Comparison of ENCODE assay signal across 1 cellular context in the genomic region with DNA sequence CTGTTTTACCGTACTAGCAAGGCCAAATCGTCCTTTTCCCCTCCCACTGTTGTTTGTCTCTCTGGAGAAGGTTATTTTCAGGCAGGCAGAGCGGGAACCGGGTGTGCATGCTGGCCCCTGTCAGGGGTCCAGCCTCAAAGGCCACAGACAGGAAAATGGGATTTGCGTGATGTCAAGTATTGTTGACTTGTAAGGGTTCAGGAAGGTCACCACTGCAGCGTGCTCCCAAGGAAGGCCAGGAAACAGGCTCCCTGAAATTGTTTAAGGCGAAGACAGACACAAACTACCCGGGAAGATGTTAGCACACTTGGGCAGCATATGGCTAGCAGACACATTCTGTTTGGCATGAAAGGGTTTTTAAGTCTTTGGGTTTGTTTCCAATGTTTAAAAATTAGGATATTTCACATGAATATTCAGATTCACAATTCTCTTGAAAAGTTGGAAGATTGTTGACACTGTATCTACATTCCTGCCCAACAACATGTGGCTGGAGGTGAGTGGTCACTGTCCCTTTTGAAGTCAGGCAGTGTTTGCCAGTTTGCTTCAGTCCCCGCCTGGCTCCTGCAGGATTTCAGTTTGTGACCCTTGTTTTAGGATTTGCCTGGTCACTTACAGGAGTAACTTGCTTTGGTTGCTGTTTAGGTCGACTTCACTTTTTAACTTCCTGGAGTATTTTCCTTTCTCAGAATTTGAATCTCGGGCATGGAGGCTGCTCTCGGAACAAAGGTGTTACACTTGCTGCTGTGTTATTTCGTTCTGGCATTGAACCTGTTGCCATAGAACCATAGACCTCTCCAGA.
TF ChIP-seq lines count a peak whose summit lies in the region.

No MANE protein-coding gene starts in this region.

TF ChIP-seq in HepG2, 621 proteins besides CTCF, POLR2A, EP300 and RAD21 (continued from another document and continues in another):
- TF ChIP-seq, protein P1, sequence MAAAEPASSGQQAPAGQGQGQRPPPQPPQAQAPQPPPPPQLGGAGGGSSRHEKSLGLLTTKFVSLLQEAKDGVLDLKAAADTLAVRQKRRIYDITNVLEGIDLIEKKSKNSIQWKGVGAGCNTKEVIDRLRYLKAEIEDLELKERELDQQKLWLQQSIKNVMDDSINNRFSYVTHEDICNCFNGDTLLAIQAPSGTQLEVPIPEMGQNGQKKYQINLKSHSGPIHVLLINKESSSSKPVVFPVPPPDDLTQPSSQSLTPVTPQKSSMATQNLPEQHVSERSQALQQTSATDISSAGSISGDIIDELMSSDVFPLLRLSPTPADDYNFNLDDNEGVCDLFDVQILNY (CRISPR knock-in tag; conservative IDR thresholded peaks at IDR 0.05): 0 out of 2 replicates have a peak, but pooled peaks have one; percentile 44
- TF ChIP-seq, protein P2, sequence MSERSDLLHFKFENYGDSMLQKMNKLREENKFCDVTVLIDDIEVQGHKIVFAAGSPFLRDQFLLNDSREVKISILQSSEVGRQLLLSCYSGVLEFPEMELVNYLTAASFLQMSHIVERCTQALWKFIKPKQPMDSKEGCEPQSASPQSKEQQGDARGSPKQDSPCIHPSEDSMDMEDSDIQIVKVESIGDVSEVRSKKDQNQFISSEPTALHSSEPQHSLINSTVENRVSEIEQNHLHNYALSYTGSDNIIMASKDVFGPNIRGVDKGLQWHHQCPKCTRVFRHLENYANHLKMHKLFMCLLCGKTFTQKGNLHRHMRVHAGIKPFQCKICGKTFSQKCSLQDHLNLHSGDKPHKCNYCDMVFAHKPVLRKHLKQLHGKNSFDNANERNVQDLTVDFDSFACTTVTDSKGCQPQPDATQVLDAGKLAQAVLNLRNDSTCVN (CRISPR knock-in tag; IDR thresholded peaks at IDR 0.05; ENCODE audit: borderline replicate concordance): peak; percentile 59; the same call in 1 of the 2 replicates
- TF ChIP-seq, protein P3, sequence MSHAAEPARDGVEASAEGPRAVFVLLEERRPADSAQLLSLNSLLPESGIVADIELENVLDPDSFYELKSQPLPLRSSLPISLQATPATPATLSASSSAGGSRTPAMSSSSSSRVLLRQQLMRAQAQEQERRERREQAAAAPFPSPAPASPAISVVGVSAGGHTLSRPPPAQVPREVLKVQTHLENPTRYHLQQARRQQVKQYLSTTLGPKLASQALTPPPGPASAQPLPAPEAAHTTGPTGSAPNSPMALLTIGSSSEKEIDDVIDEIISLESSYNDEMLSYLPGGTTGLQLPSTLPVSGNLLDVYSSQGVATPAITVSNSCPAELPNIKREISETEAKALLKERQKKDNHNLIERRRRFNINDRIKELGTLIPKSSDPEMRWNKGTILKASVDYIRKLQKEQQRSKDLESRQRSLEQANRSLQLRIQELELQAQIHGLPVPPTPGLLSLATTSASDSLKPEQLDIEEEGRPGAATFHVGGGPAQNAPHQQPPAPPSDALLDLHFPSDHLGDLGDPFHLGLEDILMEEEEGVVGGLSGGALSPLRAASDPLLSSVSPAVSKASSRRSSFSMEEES (CRISPR knock-in tag; IDR thresholded peaks at IDR 0.05): peak; percentile 55; the same call in 1 of the 2 replicates
- TF ChIP-seq ZNF589 (CRISPR knock-in tag; conservative IDR thresholded peaks at IDR 0.05) (peak; percentile 63; the same call in 1 of the 2 replicates), DNMT1 (CRISPR knock-in tag; IDR thresholded peaks at IDR 0.05) (no peak), ZSCAN25 (CRISPR knock-in tag; IDR thresholded peaks at IDR 0.05) (no peak), AGO1 (IDR thresholded peaks at IDR 0.05; ENCODE audit: low read depth, low read length, poor library complexity, severe bottlenecking) (no peak), KLF12 (CRISPR knock-in tag; IDR thresholded peaks at IDR 0.05; ENCODE audit: borderline replicate concordance) (peak; percentile 30; the same call in 1 of the 2 replicates), SMARCE1 (IDR thresholded peaks at IDR 0.05; ENCODE audit: borderline replicate concordance) (no peak), SOX5 (CRISPR knock-in tag; IDR thresholded peaks at IDR 0.05; ENCODE audit: borderline replicate concordance) (peak; percentile 73; the same call in 1 of the 2 replicates), MED1 (CRISPR knock-in tag; IDR thresholded peaks at IDR 0.05) (peak; percentile 87), IKZF4 (CRISPR knock-in tag; IDR thresholded peaks at IDR 0.05; ENCODE audit: borderline replicate concordance, low read depth, not compliant biosample characterization) (no peak)
- TF ChIP-seq, protein P4, sequence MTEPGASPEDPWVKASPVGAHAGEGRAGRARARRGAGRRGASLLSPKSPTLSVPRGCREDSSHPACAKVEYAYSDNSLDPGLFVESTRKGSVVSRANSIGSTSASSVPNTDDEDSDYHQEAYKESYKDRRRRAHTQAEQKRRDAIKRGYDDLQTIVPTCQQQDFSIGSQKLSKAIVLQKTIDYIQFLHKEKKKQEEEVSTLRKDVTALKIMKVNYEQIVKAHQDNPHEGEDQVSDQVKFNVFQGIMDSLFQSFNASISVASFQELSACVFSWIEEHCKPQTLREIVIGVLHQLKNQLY (CRISPR knock-in tag; IDR thresholded peaks at IDR 0.05): peak; percentile 71; the same call in 1 of the 2 replicates
- TF ChIP-seq, protein P5, sequence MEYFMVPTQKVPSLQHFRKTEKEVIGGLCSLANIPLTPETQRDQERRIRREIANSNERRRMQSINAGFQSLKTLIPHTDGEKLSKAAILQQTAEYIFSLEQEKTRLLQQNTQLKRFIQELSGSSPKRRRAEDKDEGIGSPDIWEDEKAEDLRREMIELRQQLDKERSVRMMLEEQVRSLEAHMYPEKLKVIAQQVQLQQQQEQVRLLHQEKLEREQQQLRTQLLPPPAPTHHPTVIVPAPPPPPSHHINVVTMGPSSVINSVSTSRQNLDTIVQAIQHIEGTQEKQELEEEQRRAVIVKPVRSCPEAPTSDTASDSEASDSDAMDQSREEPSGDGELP (IDR thresholded peaks at IDR 0.05; ENCODE audit: borderline replicate concordance, low read depth): peak; percentile 16; the same call in 1 of the 2 replicates
- TF ChIP-seq, protein P6, sequence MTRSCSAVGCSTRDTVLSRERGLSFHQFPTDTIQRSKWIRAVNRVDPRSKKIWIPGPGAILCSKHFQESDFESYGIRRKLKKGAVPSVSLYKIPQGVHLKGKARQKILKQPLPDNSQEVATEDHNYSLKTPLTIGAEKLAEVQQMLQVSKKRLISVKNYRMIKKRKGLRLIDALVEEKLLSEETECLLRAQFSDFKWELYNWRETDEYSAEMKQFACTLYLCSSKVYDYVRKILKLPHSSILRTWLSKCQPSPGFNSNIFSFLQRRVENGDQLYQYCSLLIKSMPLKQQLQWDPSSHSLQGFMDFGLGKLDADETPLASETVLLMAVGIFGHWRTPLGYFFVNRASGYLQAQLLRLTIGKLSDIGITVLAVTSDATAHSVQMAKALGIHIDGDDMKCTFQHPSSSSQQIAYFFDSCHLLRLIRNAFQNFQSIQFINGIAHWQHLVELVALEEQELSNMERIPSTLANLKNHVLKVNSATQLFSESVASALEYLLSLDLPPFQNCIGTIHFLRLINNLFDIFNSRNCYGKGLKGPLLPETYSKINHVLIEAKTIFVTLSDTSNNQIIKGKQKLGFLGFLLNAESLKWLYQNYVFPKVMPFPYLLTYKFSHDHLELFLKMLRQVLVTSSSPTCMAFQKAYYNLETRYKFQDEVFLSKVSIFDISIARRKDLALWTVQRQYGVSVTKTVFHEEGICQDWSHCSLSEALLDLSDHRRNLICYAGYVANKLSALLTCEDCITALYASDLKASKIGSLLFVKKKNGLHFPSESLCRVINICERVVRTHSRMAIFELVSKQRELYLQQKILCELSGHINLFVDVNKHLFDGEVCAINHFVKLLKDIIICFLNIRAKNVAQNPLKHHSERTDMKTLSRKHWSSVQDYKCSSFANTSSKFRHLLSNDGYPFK (CRISPR knock-in tag; IDR thresholded peaks at IDR 0.05; ENCODE audit: borderline replicate concordance): 0 out of 2 replicates have a peak, but pooled peaks have one; percentile 55
- TF ChIP-seq, protein P7, sequence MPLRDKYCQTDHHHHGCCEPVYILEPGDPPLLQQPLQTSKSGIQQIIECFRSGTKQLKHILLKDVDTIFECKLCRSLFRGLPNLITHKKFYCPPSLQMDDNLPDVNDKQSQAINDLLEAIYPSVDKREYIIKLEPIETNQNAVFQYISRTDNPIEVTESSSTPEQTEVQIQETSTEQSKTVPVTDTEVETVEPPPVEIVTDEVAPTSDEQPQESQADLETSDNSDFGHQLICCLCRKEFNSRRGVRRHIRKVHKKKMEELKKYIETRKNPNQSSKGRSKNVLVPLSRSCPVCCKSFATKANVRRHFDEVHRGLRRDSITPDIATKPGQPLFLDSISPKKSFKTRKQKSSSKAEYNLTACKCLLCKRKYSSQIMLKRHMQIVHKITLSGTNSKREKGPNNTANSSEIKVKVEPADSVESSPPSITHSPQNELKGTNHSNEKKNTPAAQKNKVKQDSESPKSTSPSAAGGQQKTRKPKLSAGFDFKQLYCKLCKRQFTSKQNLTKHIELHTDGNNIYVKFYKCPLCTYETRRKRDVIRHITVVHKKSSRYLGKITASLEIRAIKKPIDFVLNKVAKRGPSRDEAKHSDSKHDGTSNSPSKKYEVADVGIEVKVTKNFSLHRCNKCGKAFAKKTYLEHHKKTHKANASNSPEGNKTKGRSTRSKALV (CRISPR knock-in tag; IDR thresholded peaks at IDR 0.05): 0 out of 2 replicates have a peak, but pooled peaks have one; percentile 31
- TF ChIP-seq, protein P8, sequence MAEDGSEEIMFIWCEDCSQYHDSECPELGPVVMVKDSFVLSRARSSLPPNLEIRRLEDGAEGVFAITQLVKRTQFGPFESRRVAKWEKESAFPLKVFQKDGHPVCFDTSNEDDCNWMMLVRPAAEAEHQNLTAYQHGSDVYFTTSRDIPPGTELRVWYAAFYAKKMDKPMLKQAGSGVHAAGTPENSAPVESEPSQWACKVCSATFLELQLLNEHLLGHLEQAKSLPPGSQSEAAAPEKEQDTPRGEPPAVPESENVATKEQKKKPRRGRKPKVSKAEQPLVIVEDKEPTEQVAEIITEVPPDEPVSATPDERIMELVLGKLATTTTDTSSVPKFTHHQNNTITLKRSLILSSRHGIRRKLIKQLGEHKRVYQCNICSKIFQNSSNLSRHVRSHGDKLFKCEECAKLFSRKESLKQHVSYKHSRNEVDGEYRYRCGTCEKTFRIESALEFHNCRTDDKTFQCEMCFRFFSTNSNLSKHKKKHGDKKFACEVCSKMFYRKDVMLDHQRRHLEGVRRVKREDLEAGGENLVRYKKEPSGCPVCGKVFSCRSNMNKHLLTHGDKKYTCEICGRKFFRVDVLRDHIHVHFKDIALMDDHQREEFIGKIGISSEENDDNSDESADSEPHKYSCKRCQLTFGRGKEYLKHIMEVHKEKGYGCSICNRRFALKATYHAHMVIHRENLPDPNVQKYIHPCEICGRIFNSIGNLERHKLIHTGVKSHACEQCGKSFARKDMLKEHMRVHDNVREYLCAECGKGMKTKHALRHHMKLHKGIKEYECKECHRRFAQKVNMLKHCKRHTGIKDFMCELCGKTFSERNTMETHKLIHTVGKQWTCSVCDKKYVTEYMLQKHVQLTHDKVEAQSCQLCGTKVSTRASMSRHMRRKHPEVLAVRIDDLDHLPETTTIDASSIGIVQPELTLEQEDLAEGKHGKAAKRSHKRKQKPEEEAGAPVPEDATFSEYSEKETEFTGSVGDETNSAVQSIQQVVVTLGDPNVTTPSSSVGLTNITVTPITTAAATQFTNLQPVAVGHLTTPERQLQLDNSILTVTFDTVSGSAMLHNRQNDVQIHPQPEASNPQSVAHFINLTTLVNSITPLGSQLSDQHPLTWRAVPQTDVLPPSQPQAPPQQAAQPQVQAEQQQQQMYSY (CRISPR knock-in tag; IDR thresholded peaks at IDR 0.05): 0 out of 2 replicates have a peak, but pooled peaks have one; percentile 5
- TF ChIP-seq, protein P9, sequence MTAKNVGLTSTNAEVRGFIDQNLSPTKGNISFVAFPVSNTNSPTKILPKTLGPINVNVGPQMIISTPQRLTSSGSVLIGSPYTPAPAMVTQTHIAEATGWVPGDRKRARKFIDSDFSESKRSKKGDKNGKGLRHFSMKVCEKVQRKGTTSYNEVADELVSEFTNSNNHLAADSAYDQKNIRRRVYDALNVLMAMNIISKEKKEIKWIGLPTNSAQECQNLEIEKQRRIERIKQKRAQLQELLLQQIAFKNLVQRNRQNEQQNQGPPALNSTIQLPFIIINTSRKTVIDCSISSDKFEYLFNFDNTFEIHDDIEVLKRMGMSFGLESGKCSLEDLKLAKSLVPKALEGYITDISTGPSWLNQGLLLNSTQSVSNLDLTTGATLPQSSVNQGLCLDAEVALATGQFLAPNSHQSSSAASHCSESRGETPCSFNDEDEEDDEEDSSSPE (CRISPR knock-in tag; IDR thresholded peaks at IDR 0.05): peak; percentile 81
- TF ChIP-seq, protein P10, sequence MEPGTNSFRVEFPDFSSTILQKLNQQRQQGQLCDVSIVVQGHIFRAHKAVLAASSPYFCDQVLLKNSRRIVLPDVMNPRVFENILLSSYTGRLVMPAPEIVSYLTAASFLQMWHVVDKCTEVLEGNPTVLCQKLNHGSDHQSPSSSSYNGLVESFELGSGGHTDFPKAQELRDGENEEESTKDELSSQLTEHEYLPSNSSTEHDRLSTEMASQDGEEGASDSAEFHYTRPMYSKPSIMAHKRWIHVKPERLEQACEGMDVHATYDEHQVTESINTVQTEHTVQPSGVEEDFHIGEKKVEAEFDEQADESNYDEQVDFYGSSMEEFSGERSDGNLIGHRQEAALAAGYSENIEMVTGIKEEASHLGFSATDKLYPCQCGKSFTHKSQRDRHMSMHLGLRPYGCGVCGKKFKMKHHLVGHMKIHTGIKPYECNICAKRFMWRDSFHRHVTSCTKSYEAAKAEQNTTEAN (CRISPR knock-in tag; conservative IDR thresholded peaks at IDR 0.05): peak; percentile 12; the same call in 1 of the 2 replicates
- TF ChIP-seq, protein P11, sequence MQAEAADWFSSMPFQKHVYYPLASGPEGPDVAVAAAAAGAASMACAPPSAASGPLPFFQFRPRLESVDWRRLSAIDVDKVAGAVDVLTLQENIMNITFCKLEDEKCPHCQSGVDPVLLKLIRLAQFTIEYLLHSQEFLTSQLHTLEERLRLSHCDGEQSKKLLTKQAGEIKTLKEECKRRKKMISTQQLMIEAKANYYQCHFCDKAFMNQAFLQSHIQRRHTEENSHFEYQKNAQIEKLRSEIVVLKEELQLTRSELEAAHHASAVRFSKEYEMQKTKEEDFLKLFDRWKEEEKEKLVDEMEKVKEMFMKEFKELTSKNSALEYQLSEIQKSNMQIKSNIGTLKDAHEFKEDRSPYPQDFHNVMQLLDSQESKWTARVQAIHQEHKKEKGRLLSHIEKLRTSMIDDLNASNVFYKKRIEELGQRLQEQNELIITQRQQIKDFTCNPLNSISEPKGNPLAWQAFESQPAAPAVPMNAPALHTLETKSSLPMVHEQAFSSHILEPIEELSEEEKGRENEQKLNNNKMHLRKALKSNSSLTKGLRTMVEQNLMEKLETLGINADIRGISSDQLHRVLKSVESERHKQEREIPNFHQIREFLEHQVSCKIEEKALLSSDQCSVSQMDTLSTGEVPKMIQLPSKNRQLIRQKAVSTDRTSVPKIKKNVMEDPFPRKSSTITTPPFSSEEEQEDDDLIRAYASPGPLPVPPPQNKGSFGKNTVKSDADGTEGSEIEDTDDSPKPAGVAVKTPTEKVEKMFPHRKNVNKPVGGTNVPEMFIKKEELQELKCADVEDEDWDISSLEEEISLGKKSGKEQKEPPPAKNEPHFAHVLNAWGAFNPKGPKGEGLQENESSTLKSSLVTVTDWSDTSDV (CRISPR knock-in tag; IDR thresholded peaks at IDR 0.05): no peak
- TF ChIP-seq, protein P12, sequence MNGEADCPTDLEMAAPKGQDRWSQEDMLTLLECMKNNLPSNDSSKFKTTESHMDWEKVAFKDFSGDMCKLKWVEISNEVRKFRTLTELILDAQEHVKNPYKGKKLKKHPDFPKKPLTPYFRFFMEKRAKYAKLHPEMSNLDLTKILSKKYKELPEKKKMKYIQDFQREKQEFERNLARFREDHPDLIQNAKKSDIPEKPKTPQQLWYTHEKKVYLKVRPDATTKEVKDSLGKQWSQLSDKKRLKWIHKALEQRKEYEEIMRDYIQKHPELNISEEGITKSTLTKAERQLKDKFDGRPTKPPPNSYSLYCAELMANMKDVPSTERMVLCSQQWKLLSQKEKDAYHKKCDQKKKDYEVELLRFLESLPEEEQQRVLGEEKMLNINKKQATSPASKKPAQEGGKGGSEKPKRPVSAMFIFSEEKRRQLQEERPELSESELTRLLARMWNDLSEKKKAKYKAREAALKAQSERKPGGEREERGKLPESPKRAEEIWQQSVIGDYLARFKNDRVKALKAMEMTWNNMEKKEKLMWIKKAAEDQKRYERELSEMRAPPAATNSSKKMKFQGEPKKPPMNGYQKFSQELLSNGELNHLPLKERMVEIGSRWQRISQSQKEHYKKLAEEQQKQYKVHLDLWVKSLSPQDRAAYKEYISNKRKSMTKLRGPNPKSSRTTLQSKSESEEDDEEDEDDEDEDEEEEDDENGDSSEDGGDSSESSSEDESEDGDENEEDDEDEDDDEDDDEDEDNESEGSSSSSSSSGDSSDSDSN (CRISPR knock-in tag; IDR thresholded peaks at IDR 0.05): peak; percentile 48
